In the genomic region with DNA sequence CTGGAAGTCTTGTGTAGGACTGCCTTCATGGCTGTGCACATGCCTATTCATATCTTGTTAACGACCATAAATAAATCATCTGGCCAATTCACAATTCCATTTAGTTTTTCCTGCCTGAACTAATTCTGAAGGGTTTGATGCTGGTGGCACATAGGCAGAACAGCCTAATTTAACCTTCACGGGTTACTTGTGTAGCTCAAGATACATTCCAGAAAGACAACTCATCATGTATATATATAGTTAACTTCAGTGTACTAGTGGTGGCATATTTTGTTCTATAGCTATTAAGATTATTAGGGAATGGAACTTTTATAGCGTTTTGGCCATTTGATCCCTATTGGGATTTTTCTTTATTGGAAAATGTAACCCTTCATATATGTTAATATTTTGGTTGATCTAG, we compare ENCODE assay signal across 19 cellular contexts. TPM values are rescaled to one million over a fixed set of nuclear protein-coding genes. Genes with fewer than 3 reads are reported as not detected.
DNase-seq lines count a peak whose midpoint lies in the region; ATAC-seq and TF ChIP-seq lines count a peak whose summit lies in the region.
"Had no signal": no experiment of that assay in that cellular context is flagged by ENCODE, and none has a peak within 500 bp of the region (broad histone marks: within the 10 kb centered on the region; RNA-seq: fewer than 3 reads in every experiment).

No MANE protein-coding gene starts in this region.

- CTCF ChIA-PET in Calu3 (lab: Charles Lee): no interaction called here

- BruUV-seq in Calu3 (replicated peaks; lab: Mats Ljungman, UMichigan): no TSS peak

- no peaks in the 10 kb centered on the region for H3K9me3 Mint-ChIP-seq in HFFc6
- H3K9me3 Mint-ChIP-seq in Calu3 (ENCODE audit: low read depth, unreplicated experiment): no peaks in the 10 kb centered on the region

- no peak for TF ChIP-seq CTCF in HFFc6 (IDR thresholded peaks at IDR 0.05)
- no peak for TF ChIP-seq CTCF in choroid plexus epithelial cell (conservative IDR thresholded peaks at IDR 0.05; ENCODE audit: low read depth, low read length)
- no peak for TF ChIP-seq CTCF in Calu3 (IDR thresholded peaks at IDR 0.05; ENCODE audit: unreplicated experiment)

- DNase-seq in DMS79 treated with DMSO at 0.1 percent for 48 hours (lab: John Stamatoyannopoulos, UW) (peak; percentile 45), HFFc6 (peak; percentile 8), choroid plexus epithelial cell (ENCODE audit: low read depth) (peak; percentile 48), kidney tubule cell (ENCODE audit: low spot score) (peak; percentile 11), Calu3 (no peak), cerebellar nuclear complex (lab: John Stamatoyannopoulos, UW) (no peak), OCI-M1 (lab: John Stamatoyannopoulos, UW) (no peak)
- DNase-seq: ACHN, AML-193, DND-41, H7, MM.1S, NCI-H1092 treated with DMSO at 0.1 percent for 48 hours, NCI-H2081, NCI-H510A, NCI-H748 treated with DMSO at 0.1 percent for 48 hours, RPMI8226, SIG-M5 had no signal

- intact Hi-C loops in Calu3 (cut with micrococcal nuclease; ENCODE audit: unreplicated experiment): no loop called here

- H3K27me3 Mint-ChIP-seq in HFFc6 (ENCODE audit: insufficient read depth): peaks cover 3% of the 10 kb centered on the region; the same call in 1 of the 2 replicates
- no peaks in the 10 kb centered on the region for H3K27me3 Mint-ChIP-seq in Calu3 (ENCODE audit: unreplicated experiment)

- no peak for ATAC-seq in HG03039 (IDR thresholded peaks at IDR 0.05; ENCODE audit: unreplicated experiment)

- H3K27ac Mint-ChIP-seq in HFFc6 (no peak overlapping the region), Calu3 (ENCODE audit: unreplicated experiment) (no peak overlapping the region)

- H3K4me3 Mint-ChIP-seq in HFFc6 (no peak overlapping the region), Calu3 (ENCODE audit: low read depth, unreplicated experiment) (no peak overlapping the region)

- H3K4me3 ChIP-seq in choroid plexus epithelial cell (ENCODE audit: low read depth, low read length): no peak overlapping the region

- peaks cover 14% of the 10 kb centered on the region for H3K4me1 Mint-ChIP-seq in HFFc6 (ENCODE audit: low read depth)
- no peaks in the 10 kb centered on the region for H3K4me1 Mint-ChIP-seq in Calu3 (ENCODE audit: low read depth, unreplicated experiment)

- H3K36me3 Mint-ChIP-seq in HFFc6 (ENCODE audit: low read depth): no peaks in the 10 kb centered on the region
- H3K36me3 Mint-ChIP-seq in Calu3 (ENCODE audit: insufficient read depth, unreplicated experiment): no peaks in the 10 kb centered on the region

RNA-seq across cellular contexts. Expression of gene CFAP54, which starts 31.4 kb away (rescaled TPM):
- total RNA-seq in HFFc6 (2021; fragmentation: NEBNext Ultra II Directional; extraction: Animal tissue kit (Norgen Biotek cat#: 25700)): under 1 TPM; 0.40 to 0.66 (median 0.56) TPM
- 0.35 and 1.2 TPM in 2 replicates for total RNA-seq in Calu3 (2022)
- total RNA-seq: H7 had no signal

Comparison
In these comparisons a context has a peak if more than half of its experiments do, and no peak if none do; other contexts are left out.
1. DNase-seq: peak in DMS79 treated with DMSO at 0.1 percent for 48 hours (single experiment), HFFc6 (single experiment), choroid plexus epithelial cell (single experiment) and kidney tubule cell (single experiment); none in Calu3 (single experiment), cerebellar nuclear complex (0 of 2) and OCI-M1 (single experiment).